In the genomic region with DNA sequence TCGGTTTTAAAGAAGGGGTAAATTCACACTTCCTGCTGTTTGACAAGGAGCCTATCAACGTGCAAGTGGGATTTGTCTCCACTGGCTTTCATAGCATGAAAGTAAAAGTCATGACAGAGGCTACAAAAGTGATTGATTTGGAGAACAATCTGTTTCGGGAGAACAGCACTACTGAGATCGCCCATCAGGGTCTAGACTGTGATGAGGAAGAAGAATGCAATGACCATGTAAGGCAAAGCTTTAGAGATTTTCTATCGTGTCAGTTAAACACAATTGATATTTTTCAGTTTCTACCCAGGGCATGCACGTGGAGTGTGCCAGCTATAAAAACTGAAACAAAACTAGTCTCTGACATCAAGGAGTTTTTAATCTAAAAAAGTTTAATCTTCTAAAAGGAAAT, we compare ENCODE assay signal across 24 cellular contexts. TPM values are rescaled to one million over a fixed set of nuclear protein-coding genes. Genes with fewer than 3 reads are reported as not detected.
DNase-seq lines count a peak whose midpoint lies in the region; ATAC-seq and TF ChIP-seq lines count a peak whose summit lies in the region.
"Had no signal": no experiment of that assay in that cellular context is flagged by ENCODE, and none has a peak within 500 bp of the region (broad histone marks: within the 10 kb centered on the region; RNA-seq: fewer than 3 reads in every experiment).

No MANE protein-coding gene starts in this region.

- H3K4ac ChIP-seq in H9 (ENCODE audit: low read depth, low read length) = no peak overlapping the region

- H3K23me2 ChIP-seq in H9 (ENCODE audit: insufficient read length, low read depth, low read length, poor library complexity, severe bottlenecking) = no peaks in the 10 kb centered on the region

- no peak overlapping the region for H3K9ac ChIP-seq in H9 (ENCODE audit: extremely low read depth, insufficient read length, low read length)
- H3K9ac ChIP-seq in neural progenitor cell = no peak overlapping the region

- H3K14ac ChIP-seq in H9 (ENCODE audit: insufficient read depth, low read length) = no peak overlapping the region

- peaks cover 27% of the 10 kb centered on the region for H3K4me1 Mint-ChIP-seq in activated CD4-positive, alpha-beta T cell treated with anti-CD3 and anti-CD28 coated beads, Interleukin-2, amount 10 ng/mL, durations not matched to agents 24 days and 14 days
- H3K4me1 Mint-ChIP-seq in H9 = peaks cover 0 to 4% of the 10 kb centered on the region in 2 experiments; a peak in 2 of 4 replicates
- H3K4me1 Mint-ChIP-seq in activated CD8-positive, alpha-beta T cell treated with anti-CD3 and anti-CD28 coated beads for 36 hours (ENCODE audit: low read depth) = peaks cover 17% of the 10 kb centered on the region
- H3K4me1 Mint-ChIP-seq in neural progenitor cell = peaks cover 6% of the 10 kb centered on the region

- CTCF ChIA-PET in activated CD8-positive, alpha-beta T cell treated with anti-CD3 and anti-CD28 coated beads for 36 hours (lab: Charles Lee) = interaction anchor here (0.9 to 5.9 kb wide), 7 partner anchors 14 to 139 kb away, joined by 3 to 61 read pairs (median 6); no protein-coding TSS in a partner anchor

- no peak overlapping the region for H2BK12ac ChIP-seq in H9 (ENCODE audit: insufficient read length, low read depth, low read length)

- no peak for TF ChIP-seq POLR2A in prostate gland (IDR thresholded peaks at IDR 0.05)

- peak overlapping the region; percentile 65 for H2AK5ac ChIP-seq in H9 (ENCODE audit: insufficient read length, low read length)

- H3K79me2 ChIP-seq in H9 (ENCODE audit: insufficient read depth, low read length) (no peaks in the 10 kb centered on the region), neural progenitor cell (ENCODE audit: low read depth) (no peaks in the 10 kb centered on the region)

- ATAC-seq in activated CD8-positive, alpha-beta T cell treated with anti-CD3 and anti-CD28 coated beads for 36 hours = peak; percentile 61
- no peak for ATAC-seq in HG02852 (IDR thresholded peaks at IDR 0.05; ENCODE audit: unreplicated experiment)

- no peak overlapping the region for H3T11ph ChIP-seq in H9 (ENCODE audit: low read length)

- TF ChIP-seq CTCF in H9 (conservative IDR thresholded peaks at IDR 0.05) = no peak
- TF ChIP-seq CTCF in activated CD8-positive, alpha-beta T cell treated with anti-CD3 and anti-CD28 coated beads for 36 hours (IDR thresholded peaks at IDR 0.05) = no peak
- no peak for TF ChIP-seq CTCF in neural progenitor cell (IDR thresholded peaks at IDR 0.05)
- no peak for TF ChIP-seq CTCF in prostate gland (IDR thresholded peaks at IDR 0.05)

- H2BK20ac ChIP-seq in H9 (ENCODE audit: low read depth, low read length, poor library complexity, severe bottlenecking) = no peak overlapping the region

- H3K9me3 ChIP-seq in H9 (ENCODE audit: control insufficient read depth, low read depth, low read length) (no peaks in the 10 kb centered on the region), neural progenitor cell (ENCODE audit: low read depth) (no peaks in the 10 kb centered on the region), prostate gland (no peaks in the 10 kb centered on the region)
- H3K9me3 ChIP-seq: BE2C, stomach, tibial nerve had no signal

- no peaks in the 10 kb centered on the region for H3K79me1 ChIP-seq in H9 (ENCODE audit: insufficient read depth, low read depth, low read length, poor library complexity, severe bottlenecking)

- H3K4me3 ChIP-seq in neural progenitor cell (no peak overlapping the region), prostate gland (no peak overlapping the region)
- H3K4me3 ChIP-seq: PC-9, stomach, tibial nerve had no signal

- DNase-seq in activated CD4-positive, alpha-beta T cell treated with anti-CD3 and anti-CD28 coated beads, Interleukin-2, amount 10 ng/mL, durations not matched to agents 24 days and 14 days = no peak
- no peak for DNase-seq in activated CD4-positive, alpha-beta T cell treated with anti-CD3 and anti-CD28 coated beads for 4 hours
- no peak for DNase-seq in H9
- DNase-seq in activated CD8-positive, alpha-beta T cell treated with anti-CD3 and anti-CD28 coated beads for 36 hours = peak; percentile 19
- DNase-seq in neural progenitor cell (ENCODE audit: low spot score) = no peak
- no peak for DNase-seq in RPMI8226
- DNase-seq in prostate gland (ENCODE audit: low spot score) = no peak
- DNase-seq: activated T-cell treated with anti-CD3 and anti-CD28 coated beads, Interleukin-2, amount 50 U/mL, for 24 hours; BE2C; effector CD8-positive, alpha-beta T cell; kidney; NCI-H1092; NCI-H1930; NCI-H345; NCI-H82; PC-9; small intestine; stimulated activated CD4-positive, alpha-beta T cell treated with anti-CD3 and anti-CD28 coated beads, Interleukin-4, amount 100 ng/mL, for 24 hours; stomach had no signal

- H3K4me3 Mint-ChIP-seq in activated CD4-positive, alpha-beta T cell treated with anti-CD3 and anti-CD28 coated beads, Interleukin-2, amount 10 ng/mL, durations not matched to agents 24 days and 14 days = peak overlapping the region; percentile 32
- no peak overlapping the region for H3K4me3 Mint-ChIP-seq in H9
- no peak overlapping the region for H3K4me3 Mint-ChIP-seq in activated CD8-positive, alpha-beta T cell treated with anti-CD3 and anti-CD28 coated beads for 36 hours
- no peak overlapping the region for H3K4me3 Mint-ChIP-seq in neural progenitor cell
- H3K4me3 Mint-ChIP-seq: activated T-cell treated with anti-CD3 and anti-CD28 coated beads, Interleukin-2, amount 50 U/mL, for 24 hours had no signal

- H4K5ac ChIP-seq in H9 (ENCODE audit: insufficient read length, low read depth, low read length) = no peak overlapping the region

- H3K4me1 ChIP-seq in H9 (ENCODE audit: insufficient read depth, low read length) = no peaks in the 10 kb centered on the region
- no peaks in the 10 kb centered on the region for H3K4me1 ChIP-seq in neural progenitor cell
- no peaks in the 10 kb centered on the region for H3K4me1 ChIP-seq in prostate gland (replicated peaks)
- H3K4me1 ChIP-seq: BE2C, stomach, tibial nerve had no signal

- H3K27ac ChIP-seq in H9 (ENCODE audit: insufficient read length, low read depth, low read length) = no peak overlapping the region
- H3K27ac ChIP-seq in neural progenitor cell = no peak overlapping the region
- no peak overlapping the region for H3K27ac ChIP-seq in prostate gland
- H3K27ac ChIP-seq: PC-9, stomach, tibial nerve had no signal

- no peaks in the 10 kb centered on the region for H3K27me3 Mint-ChIP-seq in activated CD4-positive, alpha-beta T cell treated with anti-CD3 and anti-CD28 coated beads, Interleukin-2, amount 10 ng/mL, durations not matched to agents 24 days and 14 days
- H3K27me3 Mint-ChIP-seq in H9 (ENCODE audit: low read depth) (no peaks in the 10 kb centered on the region; the same call in 1 of the 2 replicates), neural progenitor cell (ENCODE audit: insufficient read depth, low read depth) (no peaks in the 10 kb centered on the region)
- H3K27me3 Mint-ChIP-seq in activated CD8-positive, alpha-beta T cell treated with anti-CD3 and anti-CD28 coated beads for 36 hours = peaks cover 8% of the 10 kb centered on the region

- H3K27me3 ChIP-seq in H9 (ENCODE audit: insufficient read depth, low read length) (no peaks in the 10 kb centered on the region), neural progenitor cell (no peaks in the 10 kb centered on the region), prostate gland (replicated peaks; ENCODE audit: insufficient read depth) (no peaks in the 10 kb centered on the region)
- H3K27me3 ChIP-seq: BE2C, stomach, tibial nerve had no signal

- H4K20me1 ChIP-seq in H9 (ENCODE audit: control insufficient read depth, insufficient read depth, insufficient read length) (no peaks in the 10 kb centered on the region), neural progenitor cell (ENCODE audit: low read depth) (no peaks in the 10 kb centered on the region)

- peaks cover 7% of the 10 kb centered on the region for H3K9me3 Mint-ChIP-seq in activated CD4-positive, alpha-beta T cell treated with anti-CD3 and anti-CD28 coated beads, Interleukin-2, amount 10 ng/mL, durations not matched to agents 24 days and 14 days
- H3K9me3 Mint-ChIP-seq in H9 (peaks cover 0 to 3% of the 10 kb centered on the region in 2 experiments; a peak in 1 of 5 replicates), neural progenitor cell (no peaks in the 10 kb centered on the region)
- peaks cover 2% of the 10 kb centered on the region for H3K9me3 Mint-ChIP-seq in activated CD8-positive, alpha-beta T cell treated with anti-CD3 and anti-CD28 coated beads for 36 hours
- H3K9me3 Mint-ChIP-seq: activated T-cell treated with anti-CD3 and anti-CD28 coated beads, Interleukin-2, amount 50 U/mL, for 24 hours had no signal

- no peaks in the 10 kb centered on the region for H3F3A ChIP-seq in neural progenitor cell (ENCODE audit: low read depth)

- no peak overlapping the region for H4K8ac ChIP-seq in H9 (replicated peaks; ENCODE audit: insufficient read length, low read depth, low read length)

- no peak overlapping the region for H4K91ac ChIP-seq in H9 (ENCODE audit: insufficient read length, low read depth, low read length)

- no peak overlapping the region for H3K18ac ChIP-seq in H9 (ENCODE audit: insufficient read length, low read depth, low read length)

- intact Hi-C loops in activated CD4-positive, alpha-beta T cell treated with anti-CD3 and anti-CD28 coated beads, Interleukin-2, amount 10 ng/mL, durations not matched to agents 24 days and 14 days (cut with micrococcal nuclease) = loop anchor here (2.0 kb wide), 1 partner anchor 37 kb away; no protein-coding TSS in a partner anchor
- intact Hi-C loops in activated CD8-positive, alpha-beta T cell treated with anti-CD3 and anti-CD28 coated beads for 36 hours (cut with micrococcal nuclease) = no loop called here
- intact Hi-C loops in prostate gland (cut with DNase I) = no loop called here

- H3K23ac ChIP-seq in H9 (ENCODE audit: insufficient read length, low read depth, low read length) = no peak overlapping the region

- no CpG with 5 or more reads among the region's 6 CpGs for WGBS in H9 (ENCODE audit: extremely low coverage, insufficient read length, low lambda C conversion rate)
- 32% methylated on average over 6 of the region's 6 CpGs for WGBS in prostate gland

- H2BK120ac ChIP-seq in H9 (ENCODE audit: low read depth, low read length, poor library complexity, severe bottlenecking) = no peak overlapping the region

- POLR2A ChIA-PET in activated CD8-positive, alpha-beta T cell treated with anti-CD3 and anti-CD28 coated beads for 36 hours (lab: Charles Lee) = interaction anchor here (0.6 kb wide), 1 partner anchor 9 kb away, joined by 3 read pairs; no protein-coding TSS in a partner anchor

- H3K27ac Mint-ChIP-seq in activated CD4-positive, alpha-beta T cell treated with anti-CD3 and anti-CD28 coated beads, Interleukin-2, amount 10 ng/mL, durations not matched to agents 24 days and 14 days = no peak overlapping the region
- no peak overlapping the region for H3K27ac Mint-ChIP-seq in H9
- H3K27ac Mint-ChIP-seq in activated CD8-positive, alpha-beta T cell treated with anti-CD3 and anti-CD28 coated beads for 36 hours = no peak overlapping the region
- no peak overlapping the region for H3K27ac Mint-ChIP-seq in neural progenitor cell
- H3K27ac Mint-ChIP-seq: activated T-cell treated with anti-CD3 and anti-CD28 coated beads, Interleukin-2, amount 50 U/mL, for 24 hours had no signal

- H3K36me3 Mint-ChIP-seq in activated CD4-positive, alpha-beta T cell treated with anti-CD3 and anti-CD28 coated beads, Interleukin-2, amount 10 ng/mL, durations not matched to agents 24 days and 14 days (ENCODE audit: low read depth) = peaks cover 7% of the 10 kb centered on the region
- H3K36me3 Mint-ChIP-seq in H9 (ENCODE audit: insufficient read depth in 1 of 3, low read depth in 3 of 3) = no peaks in the 10 kb centered on the region
- peaks cover 1% of the 10 kb centered on the region for H3K36me3 Mint-ChIP-seq in activated CD8-positive, alpha-beta T cell treated with anti-CD3 and anti-CD28 coated beads for 36 hours (ENCODE audit: low read depth)
- no peaks in the 10 kb centered on the region for H3K36me3 Mint-ChIP-seq in neural progenitor cell

- H3K4me2 ChIP-seq in H9 (ENCODE audit: insufficient read depth, insufficient read length, low read length) (no peak overlapping the region), neural progenitor cell (no peak overlapping the region)
- H3K4me2 ChIP-seq: PC-9 had no signal

- no peak overlapping the region for H2BK5ac ChIP-seq in H9 (ENCODE audit: insufficient read length, low read length)

- H3K36me3 ChIP-seq in neural progenitor cell (no peaks in the 10 kb centered on the region), prostate gland (no peaks in the 10 kb centered on the region)
- H3K36me3 ChIP-seq: BE2C, stomach, tibial nerve had no signal

- no peak overlapping the region for H2BK15ac ChIP-seq in H9 (ENCODE audit: low read depth, low read length)

- H2AFZ ChIP-seq in H9 (ENCODE audit: low read length) (peak overlapping the region; percentile 82), neural progenitor cell (replicated peaks) (peak overlapping the region; percentile 66)
- H2AFZ ChIP-seq: PC-9 had no signal

- no peak overlapping the region for H3K56ac ChIP-seq in H9 (ENCODE audit: insufficient read length, low read depth, low read length)

RNA-seq across cellular contexts. Expression of a gene that starts 41.7 kb away (rescaled TPM):
- not detected in 2 replicates for total RNA-seq in activated CD4-positive, alpha-beta T cell treated with anti-CD3 and anti-CD28 coated beads, Interleukin-2, amount 10 ng/mL, durations not matched to agents 24 days and 14 days
- total RNA-seq in H9 (2021) = not detected in 2 replicates
- not detected for total RNA-seq in activated CD8-positive, alpha-beta T cell treated with anti-CD3 and anti-CD28 coated beads for 36 hours
- total RNA-seq in neural progenitor cell (ENCODE audit: low replicate concordance) = not detected in 2 replicates
- 1 to 10 TPM in 1 of 2 donors, not detected in 1; 6.9 TPM for total RNA-seq in prostate gland
- total RNA-seq: A673, kidney, lung microvascular endothelial cell, PC-9, pulmonary artery endothelial cell, stomach, tibial nerve had no signal
